In the genomic region with DNA sequence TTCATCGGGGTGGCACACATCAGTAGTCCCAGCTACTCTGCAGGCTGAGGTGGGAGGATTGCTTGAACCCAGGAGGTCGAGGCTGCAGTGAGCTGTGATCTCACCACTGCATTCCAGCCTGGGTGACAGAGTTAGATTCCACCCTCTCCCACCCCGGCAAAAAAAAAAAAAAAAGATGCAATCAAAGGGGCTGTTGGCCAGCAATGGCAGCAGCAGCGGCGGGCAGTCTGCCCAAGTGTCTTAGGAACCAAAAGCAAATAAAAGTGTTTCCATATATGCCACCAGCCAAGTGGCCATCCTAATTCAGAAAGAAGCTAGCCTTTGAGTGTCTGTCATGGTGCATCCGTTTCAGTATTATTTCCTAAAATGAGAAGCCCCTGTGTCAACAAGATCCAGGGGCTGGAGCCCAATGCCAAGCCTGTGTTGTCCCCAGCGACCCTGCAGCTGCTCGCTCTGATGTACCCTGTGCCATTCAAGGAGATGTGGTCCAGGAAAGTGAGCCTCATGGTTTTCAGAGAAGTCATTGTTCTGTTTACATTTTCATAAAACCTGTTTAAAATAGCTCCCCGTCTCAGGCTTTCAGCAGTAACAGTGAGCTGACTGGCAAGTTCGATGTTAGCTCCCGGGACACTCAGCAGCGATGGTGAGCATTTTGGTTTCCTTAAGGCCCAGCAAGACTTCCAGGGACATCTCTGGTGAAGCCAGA, we compare ENCODE assay signal across 28 cellular contexts. TPM values are rescaled to one million over a fixed set of nuclear protein-coding genes. Genes with fewer than 3 reads are reported as not detected.
DNase-seq lines count a peak whose midpoint lies in the region; TF ChIP-seq lines count a peak whose summit lies in the region.
"Had no signal": no experiment of that assay in that cellular context is flagged by ENCODE, and none has a peak within 500 bp of the region (broad histone marks: within the 10 kb centered on the region; RNA-seq: fewer than 3 reads in every experiment).

No MANE protein-coding gene starts in this region.

- H3K9ac ChIP-seq in stomach smooth muscle (ENCODE audit: low read length in 2 of 2) = peak overlapping the region; percentile 19 to 36

- peak overlapping the region; percentile 85 for H3K27ac ChIP-seq in stomach smooth muscle (ENCODE audit: low read length)
- H3K27ac ChIP-seq: body of pancreas, C4-2B, HL-60, neutrophil, skin epidermis, upper lobe of right lung had no signal

- DNase-seq in NCI-H1092 (lab: John Stamatoyannopoulos, UW) = peak; percentile 53
- peak; percentile 23 to 30 for DNase-seq in erythroblast (lab: John Stamatoyannopoulos, UW)
- DNase-seq in medulla oblongata (ENCODE audit: extremely low spot score) = peak; percentile 25
- no peak for DNase-seq in NCI-H510A treated with DMSO at 0.1 percent for 48 hours (lab: John Stamatoyannopoulos, UW)
- DNase-seq in stimulated activated CD4-positive, alpha-beta T cell treated with anti-CD3 and anti-CD28 coated beads, Interleukin-4, amount 100 ng/mL, for 4 hours = no peak
- no peak for DNase-seq in H7
- DNase-seq in NCI-H748 (lab: John Stamatoyannopoulos, UW; ENCODE audit: unreplicated experiment) = no peak
- DNase-seq: activated B cell treated with CpG ODN at 0.5 μM for 24 hours; activated CD4-positive, alpha-beta T cell treated with anti-CD3 and anti-CD28 coated beads, Interleukin-2, amount 50 U/mL, for 1 hour; activated naive CD4-positive, alpha-beta T cell treated with Interleukin-2 at 50 U/mL for 16 hours; activated T-cell treated with anti-CD3 and anti-CD28 coated beads, Interleukin-2, amount 50 U/mL, for 72 hours; body of pancreas; Calu3; glutamatergic neuron; HFFc6; kidney glomerular epithelial cell; NCI-H69; RPMI8226; T-helper 1 cell; upper lobe of right lung had no signal

- TF ChIP-seq POLR2A in erythroblast (IDR thresholded peaks at IDR 0.05; ENCODE audit: low read length) = no peak

- H3K36me3 ChIP-seq in stomach smooth muscle (ENCODE audit: control insufficient read depth in 2 of 2, insufficient read depth in 2 of 2, low read length in 2 of 2) (peaks cover 0 to 5% of the 10 kb centered on the region in 2 donors), H7 (replicated peaks; ENCODE audit: control insufficient read depth, insufficient read depth, low read length) (no peaks in the 10 kb centered on the region)

- H3K9me3 ChIP-seq in stomach smooth muscle (ENCODE audit: control insufficient read depth in 2 of 2, low read length in 2 of 2) = no peaks in the 10 kb centered on the region
- H3K9me3 ChIP-seq: body of pancreas, neutrophil, upper lobe of right lung had no signal

- peaks cover 48% of the 10 kb centered on the region for H3K4me1 ChIP-seq in stomach smooth muscle (ENCODE audit: control insufficient read depth, insufficient read depth, low read length)
- H3K4me1 ChIP-seq: upper lobe of right lung had no signal

- H3K4me3 ChIP-seq in stomach smooth muscle (ENCODE audit: low read length in 2 of 2) (peak overlapping the region; percentile 36 to 52), H7 (ENCODE audit: insufficient read depth, low read depth, low read length) (no peak overlapping the region)
- H3K4me3 ChIP-seq: body of pancreas, skin epidermis, upper lobe of right lung had no signal

- no peaks in the 10 kb centered on the region for H3K27me3 ChIP-seq in stomach smooth muscle (ENCODE audit: control insufficient read depth in 1 of 2, insufficient read depth in 2 of 2, low read length in 2 of 2)
- H3K27me3 ChIP-seq in H7 (ENCODE audit: control insufficient read depth, insufficient read depth, low read length) = no peaks in the 10 kb centered on the region
- H3K27me3 ChIP-seq: body of pancreas, neutrophil, upper lobe of right lung had no signal

RNA-seq across cellular contexts. Expression of gene CDPF1, which starts 12.5 kb away (rescaled TPM):
- total RNA-seq in H7 (2014; rRNA removed; shearing (Covaris generic)) = 24.5 and 29.3 TPM in 2 replicates

RNA-seq across cellular contexts. Expression of gene PKDREJ, which starts 25.5 kb away (rescaled TPM):
- total RNA-seq in H7 (2014; rRNA removed; shearing (Covaris generic)) = 0.07 TPM in 1 of 2 replicates, not detected in the other
- total RNA-seq: activated B cell treated with CpG ODN at 0.5 μM for 24 hours; activated T-cell treated with anti-CD3 and anti-CD28 coated beads, Interleukin-2, amount 50 U/mL, for 72 hours; Daoy; HFFc6; myocyte; progenitor cell of endocrine pancreas; upper lobe of right lung had no signal

RNA-seq across cellular contexts. Expression of gene TTC38, which starts 30.2 kb away (rescaled TPM):
- 21.8 and 24.0 TPM in 2 replicates for total RNA-seq in H7 (2014; rRNA removed; shearing (Covaris generic))

RNA-seq across cellular contexts. Expression of gene GTSE1, which starts 59.1 kb away (rescaled TPM):
- 38.8 and 42.9 TPM in 2 replicates for total RNA-seq in H7 (2014; rRNA removed; shearing (Covaris generic))

Comparison
In these comparisons a context has a peak if more than half of its experiments do, and no peak if none do; other contexts are left out.
1. DNase-seq: peak in NCI-H1092 (single experiment), erythroblast (2 of 2) and medulla oblongata (single experiment); none in NCI-H510A treated with DMSO at 0.1 percent for 48 hours (single experiment), stimulated activated CD4-positive, alpha-beta T cell treated with anti-CD3 and anti-CD28 coated beads, Interleukin-4, amount 100 ng/mL, for 4 hours (0 of 2), H7 (single experiment) and NCI-H748 (single experiment).